In genomic region chr19:45717131-45717982, GRCh38 we compare ENCODE assay signal across 1 cellular context.
A peak's percentile ranks its signal among the peaks of the same experiment; 100 is the strongest.
TF ChIP-seq lines count a peak whose summit lies in the region.

No MANE protein-coding gene starts in this region.

TF ChIP-seq in K562, 482 proteins besides CTCF, POLR2A, EP300 and RAD21 (continued from another document and continues in another):
- TF ChIP-seq ZNF318 (IDR thresholded peaks at IDR 0.05; ENCODE audit: borderline replicate concordance in 1 of 2, low read depth in 1 of 2) (no peak), CREM (IDR thresholded peaks at IDR 0.05; ENCODE audit: low read depth) (peak; percentile 94), PTRF (tag; IDR thresholded peaks at IDR 0.05) (no peak), ZFP30 (CRISPR knock-in tag; IDR thresholded peaks at IDR 0.05; ENCODE audit: borderline replicate concordance) (no peak), MCM5 (IDR thresholded peaks at IDR 0.05; ENCODE audit: low read depth) (no peak), RFX5 (IDR thresholded peaks at IDR 0.05; ENCODE audit: low read depth, low read length) (peak; percentile 32; the same call in 1 of the 2 replicates), MAFK (IDR thresholded peaks at IDR 0.05; ENCODE audit: low read length) (peak; percentile 76), TAF7 (tag; IDR thresholded peaks at IDR 0.05) (peak; percentile 34; the same call in 1 of the 2 replicates), AFF1 (IDR thresholded peaks at IDR 0.05; ENCODE audit: low read depth in 1 of 2, partially characterized antibody in 2 of 2) (peak; percentile 27 to 44), SMARCE1 (IDR thresholded peaks at IDR 0.05) (no peak), CBX1 (IDR thresholded peaks at IDR 0.05; ENCODE audit: low read depth) (no peak), SP2 (IDR thresholded peaks at IDR 0.05; ENCODE audit: extremely low read depth, low read depth, low read length, poor library complexity, severe bottlenecking) (no peak), RHOXF2B (CRISPR knock-in tag; conservative IDR thresholded peaks at IDR 0.05) (no peak), TCF7 (IDR thresholded peaks at IDR 0.05; ENCODE audit: borderline replicate concordance) (0 out of 2 replicates have a peak, but pooled peaks have one; percentile 38), CHCHD3 (CRISPR knock-in tag; IDR thresholded peaks at IDR 0.05) (no peak), ZNF75A (CRISPR knock-in tag; IDR thresholded peaks at IDR 0.05) (no peak), ZBTB40 (IDR thresholded peaks at IDR 0.05) (no peak), ZBTB40 (CRISPR knock-in tag; IDR thresholded peaks at IDR 0.05) (no peak), GMEB1 (CRISPR knock-in tag; IDR thresholded peaks at IDR 0.05) (no peak), FOXP4 (CRISPR knock-in tag; IDR thresholded peaks at IDR 0.05; ENCODE audit: borderline replicate concordance) (peak; percentile 73; the same call in 1 of the 2 replicates), SRSF7 (optimal IDR thresholded peaks at IDR 0.05; ENCODE audit: low read depth, low read length) (no peak), ZBTB1 (CRISPR knock-in tag; IDR thresholded peaks at IDR 0.05; ENCODE audit: borderline replicate concordance, low read depth) (no peak), TEAD2 (tag; IDR thresholded peaks at IDR 0.05) (no peak), ZNF717 (CRISPR knock-in tag; IDR thresholded peaks at IDR 0.05) (no peak), LEF1 (IDR thresholded peaks at IDR 0.05) (peak; percentile 88), GATAD2A (IDR thresholded peaks at IDR 0.05) (peak; percentile 88), STAT5B (CRISPR knock-in tag; IDR thresholded peaks at IDR 0.05) (no peak), ZNF436 (CRISPR knock-in tag; IDR thresholded peaks at IDR 0.05) (no peak), SPI1 (IDR thresholded peaks at IDR 0.05; ENCODE audit: borderline replicate concordance, low read depth, low read length) (no peak)
